In genomic region chr12:39581592-39581991, GRCh38 we compare ENCODE assay signal across 20 cellular contexts. TPM values are rescaled to one million over a fixed set of nuclear protein-coding genes. Genes with fewer than 3 reads are reported as not detected.
A peak's percentile ranks its signal among the peaks of the same experiment; 100 is the strongest.
DNase-seq lines count a peak whose midpoint lies in the region; ATAC-seq and TF ChIP-seq lines count a peak whose summit lies in the region.
"Had no signal": no experiment of that assay in that cellular context is flagged by ENCODE, and none has a peak within 500 bp of the region (broad histone marks: within the 10 kb centered on the region; RNA-seq: fewer than 3 reads in every experiment).

No MANE protein-coding gene starts in this region.

- POLR2A ChIA-PET in RWPE1 (lab: Yijun Ruan, JAX; ENCODE audit: low non-redundant PET): no interaction called here

- in situ Hi-C loops in transverse colon (cut with MboI; ENCODE audit: low pct_ligation_motif_present in 1 of 4, low pct_unique_long_range_greater_than_20kb in 1 of 4, low sequenced_read_pairs in 3 of 4): no loop called here

- H3K27me3 ChIP-seq in neuronal stem cell (ENCODE audit: control insufficient read depth in 3 of 3, insufficient read depth in 3 of 3, low read depth in 1 of 3, low read length in 3 of 3) (no peaks in the 10 kb centered on the region), transverse colon (no peaks in the 10 kb centered on the region)
- H3K27me3 ChIP-seq: pancreas, tibial artery had no signal

- H3K27ac ChIP-seq in RWPE1 (no peak overlapping the region), neuronal stem cell (replicated peaks; ENCODE audit: low read length) (no peak overlapping the region), transverse colon (no peak overlapping the region)
- H3K27ac ChIP-seq: left ventricle myocardium inferior, pancreas, skin epidermis, tibial artery had no signal

- H3K9me3 ChIP-seq in neuronal stem cell (replicated peaks in 1 of 2; ENCODE audit: control insufficient read depth in 2 of 2, insufficient read depth in 1 of 2, low read depth in 1 of 2, low read length in 2 of 2) (no peaks in the 10 kb centered on the region), transverse colon (no peaks in the 10 kb centered on the region)
- H3K9me3 ChIP-seq: left ventricle myocardium inferior, pancreas, tibial artery had no signal

- H2BK5ac ChIP-seq in neuronal stem cell (ENCODE audit: low read length): no peak overlapping the region

- H3K4me2 ChIP-seq in neuronal stem cell (ENCODE audit: insufficient read depth, low read length, poor library complexity, severe bottlenecking): no peak overlapping the region

- CTCF ChIA-PET in RWPE1 (lab: Yijun Ruan, JAX): no interaction called here

- no peak overlapping the region for H4K8ac ChIP-seq in neuronal stem cell (ENCODE audit: low read depth, low read length)

- no peak for TF ChIP-seq POLR2A in transverse colon (IDR thresholded peaks at IDR 0.05)

- no peak for TF ChIP-seq EP300 in transverse colon (IDR thresholded peaks at IDR 0.05; ENCODE audit: low read depth)

- ATAC-seq in esophagus mucosa (peak; percentile 73), HG03159 (IDR thresholded peaks at IDR 0.05; ENCODE audit: unreplicated experiment) (no peak)
- ATAC-seq: T-helper 17 cell had no signal

- no peak overlapping the region for H3K4me3 ChIP-seq in neuronal stem cell (ENCODE audit: low read length in 2 of 2)
- H3K4me3 ChIP-seq in transverse colon: no peak overlapping the region
- H3K4me3 ChIP-seq: left ventricle myocardium inferior, pancreas, skin epidermis, tibial artery had no signal

- DNase-seq in HCEC 1CT (peak; percentile 83), RWPE1 (ENCODE audit: low spot score) (peak; percentile 40), neuronal stem cell (ENCODE audit: low spot score) (no peak), transverse colon (no peak)
- DNase-seq in T-helper 2 cell treated with Interferon-gamma antibody and Interleukin-4, amounts not matched to agents 5 μg/mL and 100 μg/mL, for 36 hours (ENCODE audit: low spot score): no peak
- DNase-seq in activated T-cell treated with anti-CD3 and anti-CD28 coated beads, Interleukin-2, amount 50 U/mL, for 48 hours: no peak
- DNase-seq: activated CD4-positive, CD25-positive, alpha-beta regulatory T cell; activated CD8-positive, alpha-beta memory T cell treated with anti-CD3 and anti-CD28 coated beads for 24 hours; left ventricle myocardium inferior; NCI-H1694; NCI-H2227 treated with DMSO at 0.1 percent for 48 hours; pancreas; SHP77; T-helper 17 cell; tibial artery had no signal

- H3K36me3 Mint-ChIP-seq in T-helper 2 cell treated with Interferon-gamma antibody and Interleukin-4, amounts not matched to agents 5 μg/mL and 100 μg/mL, for 36 hours (ENCODE audit: low read depth): peaks cover 58% of the 10 kb centered on the region

- no CpG with 5 or more reads among the region's 3 CpGs for WGBS in neuronal stem cell (ENCODE audit: extremely low coverage in 2 of 2, insufficient read length in 2 of 2, insufficient replicate concordance in 1 of 2), 2 donors
- WGBS in transverse colon (ENCODE audit: low coverage in 1 of 2), 2 donors: 28 to 35% methylated on average over 3 of the region's 3 CpGs

- H3K23ac ChIP-seq in neuronal stem cell (ENCODE audit: low read depth, low read length, poor library complexity): no peak overlapping the region

- no peak overlapping the region for H2AK5ac ChIP-seq in neuronal stem cell (ENCODE audit: low read depth, low read length)

- no peak overlapping the region for H2BK12ac ChIP-seq in neuronal stem cell (ENCODE audit: low read length)

- H3K18ac ChIP-seq in neuronal stem cell (ENCODE audit: low read length): no peak overlapping the region

- no peak overlapping the region for H3K4me3 Mint-ChIP-seq in T-helper 2 cell treated with Interferon-gamma antibody and Interleukin-4, amounts not matched to agents 5 μg/mL and 100 μg/mL, for 36 hours
- H3K4me3 Mint-ChIP-seq: activated T-helper 1 cell treated with anti-CD3 and anti-CD28 coated beads, Interleukin-12 subunit alpha, Interleukin-12 subunit beta, Interleukin-2, Interleukin-4 antibody, amounts not matched to agents 30 ng/mL and 10 ng/mL and 1 ng/mL, durations not matched to agents 14 hours and 24 hours and 36 hours; B cell; T-helper 17 cell had no signal

- H2AFZ ChIP-seq in neuronal stem cell (ENCODE audit: low read length): peak overlapping the region; percentile 48

- no peak overlapping the region for H2BK120ac ChIP-seq in neuronal stem cell (ENCODE audit: low read depth, low read length)

- no peaks in the 10 kb centered on the region for H3K79me1 ChIP-seq in neuronal stem cell (ENCODE audit: low read depth, low read length)

- H3K27me3 Mint-ChIP-seq in T-helper 2 cell treated with Interferon-gamma antibody and Interleukin-4, amounts not matched to agents 5 μg/mL and 100 μg/mL, for 36 hours (ENCODE audit: low read depth): no peaks in the 10 kb centered on the region
- H3K27me3 Mint-ChIP-seq: B cell, T-helper 17 cell had no signal

- H3K9me3 Mint-ChIP-seq in T-helper 2 cell treated with Interferon-gamma antibody and Interleukin-4, amounts not matched to agents 5 μg/mL and 100 μg/mL, for 36 hours: no peaks in the 10 kb centered on the region
- H3K9me3 Mint-ChIP-seq: activated T-helper 1 cell treated with anti-CD3 and anti-CD28 coated beads, Interleukin-12 subunit alpha, Interleukin-12 subunit beta, Interleukin-2, Interleukin-4 antibody, amounts not matched to agents 30 ng/mL and 10 ng/mL and 1 ng/mL, durations not matched to agents 14 hours and 24 hours and 36 hours had no signal

- no peak for TF ChIP-seq CTCF in RWPE1 (conservative IDR thresholded peaks at IDR 0.05; ENCODE audit: low read depth)
- no peak for TF ChIP-seq CTCF in transverse colon (IDR thresholded peaks at IDR 0.05)

- no peak overlapping the region for H4K91ac ChIP-seq in neuronal stem cell (ENCODE audit: low read depth, low read length, poor library complexity)

- H2BK15ac ChIP-seq in neuronal stem cell (ENCODE audit: low read length): no peak overlapping the region

- H3K14ac ChIP-seq in neuronal stem cell (ENCODE audit: low read length): no peak overlapping the region

- H3K4me1 ChIP-seq in neuronal stem cell (ENCODE audit: control insufficient read depth in 2 of 2, insufficient read depth in 1 of 2, low read depth in 1 of 2, low read length in 2 of 2): peaks cover 0 to 5% of the 10 kb centered on the region in 2 donors
- H3K4me1 ChIP-seq in transverse colon: no peaks in the 10 kb centered on the region
- H3K4me1 ChIP-seq: left ventricle myocardium inferior, pancreas, tibial artery had no signal

- H3K4ac ChIP-seq in neuronal stem cell (ENCODE audit: low read length): no peak overlapping the region

- no peaks in the 10 kb centered on the region for H3K36me3 ChIP-seq in neuronal stem cell (replicated peaks in 1 of 2; ENCODE audit: control insufficient read depth in 2 of 2, insufficient read depth in 2 of 2, low read length in 2 of 2)
- H3K36me3 ChIP-seq in transverse colon: no peaks in the 10 kb centered on the region
- H3K36me3 ChIP-seq: pancreas, tibial artery had no signal

- H3K4me1 Mint-ChIP-seq in T-helper 2 cell treated with Interferon-gamma antibody and Interleukin-4, amounts not matched to agents 5 μg/mL and 100 μg/mL, for 36 hours (ENCODE audit: low read depth): no peaks in the 10 kb centered on the region
- H3K4me1 Mint-ChIP-seq: B cell had no signal

- no peak overlapping the region for H3K9ac ChIP-seq in neuronal stem cell (ENCODE audit: low read depth, low read length, poor library complexity)

- no peak overlapping the region for H3K27ac Mint-ChIP-seq in T-helper 2 cell treated with Interferon-gamma antibody and Interleukin-4, amounts not matched to agents 5 μg/mL and 100 μg/mL, for 36 hours
- H3K27ac Mint-ChIP-seq: activated T-helper 1 cell treated with anti-CD3 and anti-CD28 coated beads, Interleukin-12 subunit alpha, Interleukin-12 subunit beta, Interleukin-2, Interleukin-4 antibody, amounts not matched to agents 30 ng/mL and 10 ng/mL and 1 ng/mL, durations not matched to agents 14 hours and 24 hours and 36 hours; B cell; T-helper 17 cell had no signal

- intact Hi-C loops in transverse colon (cut with DNase I; ENCODE audit: low total_unique reads): no loop called here

RNA-seq across cellular contexts. Expression of gene ABCD2, which starts 38.0 kb away (rescaled TPM):
- total RNA-seq in esophagus mucosa (0.12 TPM), transverse colon (1 to 10 TPM in 1 of 4 donors, under 1 TPM in 2, not detected in 1; 0.37 to 1.9 (median 0.55) TPM)
- 0.07 TPM for polyA plus RNA-seq in neuronal stem cell (2013, experiment 1 of 2)
- 0.10 TPM for polyA plus RNA-seq in neuronal stem cell (2013, experiment 2 of 2)

Comparison
In these comparisons a context has a peak if more than half of its experiments do, and no peak if none do; other contexts are left out.
1. DNase-seq: peak in HCEC 1CT (single experiment) and RWPE1 (single experiment); none in neuronal stem cell (single experiment), T-helper 2 cell treated with Interferon-gamma antibody and Interleukin-4, amounts not matched to agents 5 μg/mL and 100 μg/mL, for 36 hours (single experiment), transverse colon (single experiment) and activated T-cell treated with anti-CD3 and anti-CD28 coated beads, Interleukin-2, amount 50 U/mL, for 48 hours (0 of 2).